14 cellular contexts compared by ENCODE assay signal in genomic region chr12:56124133-56124532, GRCh38. TPM values are rescaled to one million over a fixed set of nuclear protein-coding genes. Genes with fewer than 3 reads are reported as not detected.
DNase-seq lines count a peak whose midpoint lies in the region; ATAC-seq and TF ChIP-seq lines count a peak whose summit lies in the region.
"Had no signal": no experiment of that assay in that cellular context is flagged by ENCODE, and none has a peak within 500 bp of the region (broad histone marks: within the 10 kb centered on the region; RNA-seq: fewer than 3 reads in every experiment).

No MANE protein-coding gene starts in this region.

- H3K4me1 Mint-ChIP-seq in activated CD4-positive, alpha-beta T cell treated with anti-CD3 and anti-CD28 coated beads, Interleukin-2, amount 10 ng/mL, durations not matched to agents 24 days and 14 days = peaks cover 50% of the 10 kb centered on the region
- H3K4me1 Mint-ChIP-seq in T-helper 17 cell = peaks cover 37% of the 10 kb centered on the region
- H3K4me1 Mint-ChIP-seq in stimulated activated memory B cell treated with anti-CD40 and anti-IgM and Interleukin-4, amounts not matched to agents 10 μg/mL and 1 μg/mL and 100 μg/mL, for 72 hours = peaks cover 49% of the 10 kb centered on the region

- ATAC-seq in T-helper 17 cell = no peak
- ATAC-seq in stimulated activated memory B cell treated with anti-CD40 and anti-IgM and Interleukin-4, amounts not matched to agents 10 μg/mL and 1 μg/mL and 100 μg/mL, for 72 hours = no peak

- H3K36me3 Mint-ChIP-seq in activated CD4-positive, alpha-beta T cell treated with anti-CD3 and anti-CD28 coated beads, Interleukin-2, amount 10 ng/mL, durations not matched to agents 24 days and 14 days (ENCODE audit: low read depth) = peaks cover 14% of the 10 kb centered on the region
- H3K36me3 Mint-ChIP-seq in T-helper 17 cell (ENCODE audit: low read depth) = no peaks in the 10 kb centered on the region
- H3K36me3 Mint-ChIP-seq in stimulated activated memory B cell treated with anti-CD40 and anti-IgM and Interleukin-4, amounts not matched to agents 10 μg/mL and 1 μg/mL and 100 μg/mL, for 72 hours = peaks cover 10% of the 10 kb centered on the region

- H3K27me3 ChIP-seq in esophagus muscularis mucosa = no peaks in the 10 kb centered on the region
- H3K27me3 ChIP-seq: upper lobe of left lung had no signal

- no peak for TF ChIP-seq POLR2A in esophagus muscularis mucosa (IDR thresholded peaks at IDR 0.05; ENCODE audit: low read depth)

- H3K9me3 Mint-ChIP-seq in activated CD4-positive, alpha-beta T cell treated with anti-CD3 and anti-CD28 coated beads, Interleukin-2, amount 10 ng/mL, durations not matched to agents 24 days and 14 days = no peaks in the 10 kb centered on the region
- H3K9me3 Mint-ChIP-seq in stimulated activated memory B cell treated with anti-CD40 and anti-IgM and Interleukin-4, amounts not matched to agents 10 μg/mL and 1 μg/mL and 100 μg/mL, for 72 hours = no peaks in the 10 kb centered on the region

- TF ChIP-seq CTCF in esophagus muscularis mucosa (IDR thresholded peaks at IDR 0.05) (no peak), GM20000 (IDR thresholded peaks at IDR 0.05; ENCODE audit: extremely low read depth, missing control alignments) (no peak)

- H3K27ac Mint-ChIP-seq in activated CD4-positive, alpha-beta T cell treated with anti-CD3 and anti-CD28 coated beads, Interleukin-2, amount 10 ng/mL, durations not matched to agents 24 days and 14 days = peak overlapping the region; percentile 22
- peak overlapping the region; percentile 93 for H3K27ac Mint-ChIP-seq in T-helper 17 cell
- peak overlapping the region; percentile 40 for H3K27ac Mint-ChIP-seq in stimulated activated memory B cell treated with anti-CD40 and anti-IgM and Interleukin-4, amounts not matched to agents 10 μg/mL and 1 μg/mL and 100 μg/mL, for 72 hours

- peak overlapping the region; percentile 15 to 98 (median 94) for H3K27ac ChIP-seq in esophagus muscularis mucosa (replicated peaks in 1 of 4)

- peaks cover 11 to 24% (median 20%) of the 10 kb centered on the region in 4 donors for H3K36me3 ChIP-seq in esophagus muscularis mucosa

- intact Hi-C loops in activated CD4-positive, alpha-beta T cell treated with anti-CD3 and anti-CD28 coated beads, Interleukin-2, amount 10 ng/mL, durations not matched to agents 24 days and 14 days (cut with micrococcal nuclease) = loop anchor here (10.0 kb wide), 1 partner anchor 1631 kb away; the partner anchor contains the start of genes CDK4 and MARCHF9
- intact Hi-C loops in esophagus muscularis mucosa (cut with DNase I) = loop anchor here (10.0 kb wide), 2 partner anchors 341 to 511 kb away; partner anchors contain the start of genes BAZ2A and SPRYD4

- 87% methylated on average over 4 of the region's 4 CpGs for WGBS in esophagus muscularis mucosa

- H3K9me3 ChIP-seq in T-helper 17 cell (ENCODE audit: control insufficient read depth, low read length, poor library complexity, severe bottlenecking) (no peaks in the 10 kb centered on the region), esophagus muscularis mucosa (no peaks in the 10 kb centered on the region)
- H3K9me3 ChIP-seq: upper lobe of left lung had no signal

- H3K4me3 Mint-ChIP-seq in activated CD4-positive, alpha-beta T cell treated with anti-CD3 and anti-CD28 coated beads, Interleukin-2, amount 10 ng/mL, durations not matched to agents 24 days and 14 days = no peak overlapping the region
- peak overlapping the region; percentile 7 for H3K4me3 Mint-ChIP-seq in T-helper 17 cell
- H3K4me3 Mint-ChIP-seq in stimulated activated memory B cell treated with anti-CD40 and anti-IgM and Interleukin-4, amounts not matched to agents 10 μg/mL and 1 μg/mL and 100 μg/mL, for 72 hours = no peak overlapping the region

- TF ChIP-seq EP300 in esophagus muscularis mucosa (IDR thresholded peaks at IDR 0.05) = no peak

- DNase-seq in activated CD4-positive, alpha-beta T cell treated with anti-CD3 and anti-CD28 coated beads, Interleukin-2, amount 10 ng/mL, durations not matched to agents 24 days and 14 days = no peak
- DNase-seq in activated CD4-positive, alpha-beta T cell treated with anti-CD3 and anti-CD28 coated beads, Interleukin-2, amount 50 U/mL, for 1 hour = no peak
- DNase-seq in T-helper 17 cell = no peak
- DNase-seq in esophagus muscularis mucosa (ENCODE audit: extremely low spot score) = no peak
- DNase-seq in HT-29 (ENCODE audit: low spot score) = no peak
- no peak for DNase-seq in NAMALWA (ENCODE audit: low spot score)
- DNase-seq in GM20000 (ENCODE audit: low spot score) = no peak
- DNase-seq: islet precursor cell; MM.1S; NCI-H2107; NCI-H774; stimulated activated CD4-positive, alpha-beta T cell treated with anti-CD3 and anti-CD28 coated beads, Interleukin-1b, Interleukin-23, amount 100 ng/mL, for 48 hours; upper lobe of left lung had no signal

- peaks cover 61 to 77% (median 71%) of the 10 kb centered on the region in 4 donors for H3K4me1 ChIP-seq in esophagus muscularis mucosa

- no peak overlapping the region for H3K4me3 ChIP-seq in esophagus muscularis mucosa
- H3K4me3 ChIP-seq: upper lobe of left lung had no signal

- H3K27me3 Mint-ChIP-seq in activated CD4-positive, alpha-beta T cell treated with anti-CD3 and anti-CD28 coated beads, Interleukin-2, amount 10 ng/mL, durations not matched to agents 24 days and 14 days = no peaks in the 10 kb centered on the region
- H3K27me3 Mint-ChIP-seq in T-helper 17 cell = no peaks in the 10 kb centered on the region
- no peaks in the 10 kb centered on the region for H3K27me3 Mint-ChIP-seq in stimulated activated memory B cell treated with anti-CD40 and anti-IgM and Interleukin-4, amounts not matched to agents 10 μg/mL and 1 μg/mL and 100 μg/mL, for 72 hours

RNA-seq across cellular contexts. Expression of gene ESYT1, which starts 3.9 kb away (rescaled TPM):
- total RNA-seq in activated CD4-positive, alpha-beta T cell treated with anti-CD3 and anti-CD28 coated beads, Interleukin-2, amount 10 ng/mL, durations not matched to agents 24 days and 14 days = 155 and 158 TPM in 2 replicates
- total RNA-seq in T-helper 17 cell = 100 to 1,000 TPM; 178 to 211 TPM
- total RNA-seq in esophagus muscularis mucosa = 100 to 1,000 TPM; 151 to 245 (median 214) TPM
- total RNA-seq in HT-29 (2014; rRNA removed; shearing (Covaris generic)) = 81.1 and 103 TPM in 2 replicates

RNA-seq across cellular contexts. Expression of gene ZC3H10, which starts 6.1 kb away (rescaled TPM):
- 8.9 and 11.2 TPM in 2 replicates for total RNA-seq in activated CD4-positive, alpha-beta T cell treated with anti-CD3 and anti-CD28 coated beads, Interleukin-2, amount 10 ng/mL, durations not matched to agents 24 days and 14 days
- 1 to 10 TPM; 6.8 to 8.7 TPM for total RNA-seq in T-helper 17 cell
- 1 to 10 TPM; 5.0 to 7.9 (median 6.6) TPM for total RNA-seq in esophagus muscularis mucosa
- total RNA-seq in HT-29 (2014; rRNA removed; shearing (Covaris generic)) = 3.9 and 4.1 TPM in 2 replicates

RNA-seq across cellular contexts. Expression of gene RPL41, which starts 7.7 kb away (rescaled TPM):
- total RNA-seq in activated CD4-positive, alpha-beta T cell treated with anti-CD3 and anti-CD28 coated beads, Interleukin-2, amount 10 ng/mL, durations not matched to agents 24 days and 14 days = 3,831 and 3,993 TPM in 2 replicates
- 1,000 to 10,000 TPM; 5,484 to 5,668 TPM for total RNA-seq in T-helper 17 cell
- total RNA-seq in esophagus muscularis mucosa = 1,000 to 10,000 TPM; 1,962 to 4,166 (median 3,502) TPM
- total RNA-seq in HT-29 (2014; rRNA removed; shearing (Covaris generic)) = 3,623 and 3,873 TPM in 2 replicates

RNA-seq across cellular contexts. Expression of gene PA2G4, which starts 19.8 kb away (rescaled TPM):
- total RNA-seq in activated CD4-positive, alpha-beta T cell treated with anti-CD3 and anti-CD28 coated beads, Interleukin-2, amount 10 ng/mL, durations not matched to agents 24 days and 14 days = 453 and 472 TPM in 2 replicates
- total RNA-seq in T-helper 17 cell = 10 to 100 TPM; 62.0 to 76.2 TPM
- total RNA-seq in esophagus muscularis mucosa = 100 to 1,000 TPM in 2 of 4 donors, 10 to 100 TPM in 2; 90.5 to 133 (median 105) TPM
- 247 and 323 TPM in 2 replicates for total RNA-seq in HT-29 (2014; rRNA removed; shearing (Covaris generic))

RNA-seq across cellular contexts. Expression of gene MYL6B, which starts 28.3 kb away (rescaled TPM):
- total RNA-seq in activated CD4-positive, alpha-beta T cell treated with anti-CD3 and anti-CD28 coated beads, Interleukin-2, amount 10 ng/mL, durations not matched to agents 24 days and 14 days = 63.3 and 68.9 TPM in 2 replicates
- total RNA-seq in T-helper 17 cell (1 to 10 TPM; 5.4 to 9.0 TPM), esophagus muscularis mucosa (10 to 100 TPM; 28.5 to 39.4 (median 33.6) TPM)
- 45.6 TPM in 2 replicates for total RNA-seq in HT-29 (2014; rRNA removed; shearing (Covaris generic))

Comparison
In these comparisons a context has a peak if more than half of its experiments do, and no peak if none do; other contexts are left out.
1. H3K27ac Mint-ChIP-seq: peak in every context shown above with its lines; median percentile 93 in T-helper 17 cell; 40 in stimulated activated memory B cell treated with anti-CD40 and anti-IgM and Interleukin-4, amounts not matched to agents 10 μg/mL and 1 μg/mL and 100 μg/mL, for 72 hours; 22 in activated CD4-positive, alpha-beta T cell treated with anti-CD3 and anti-CD28 coated beads, Interleukin-2, amount 10 ng/mL, durations not matched to agents 24 days and 14 days.